ENCODE assay signal across 12 cellular contexts in the genomic region with DNA sequence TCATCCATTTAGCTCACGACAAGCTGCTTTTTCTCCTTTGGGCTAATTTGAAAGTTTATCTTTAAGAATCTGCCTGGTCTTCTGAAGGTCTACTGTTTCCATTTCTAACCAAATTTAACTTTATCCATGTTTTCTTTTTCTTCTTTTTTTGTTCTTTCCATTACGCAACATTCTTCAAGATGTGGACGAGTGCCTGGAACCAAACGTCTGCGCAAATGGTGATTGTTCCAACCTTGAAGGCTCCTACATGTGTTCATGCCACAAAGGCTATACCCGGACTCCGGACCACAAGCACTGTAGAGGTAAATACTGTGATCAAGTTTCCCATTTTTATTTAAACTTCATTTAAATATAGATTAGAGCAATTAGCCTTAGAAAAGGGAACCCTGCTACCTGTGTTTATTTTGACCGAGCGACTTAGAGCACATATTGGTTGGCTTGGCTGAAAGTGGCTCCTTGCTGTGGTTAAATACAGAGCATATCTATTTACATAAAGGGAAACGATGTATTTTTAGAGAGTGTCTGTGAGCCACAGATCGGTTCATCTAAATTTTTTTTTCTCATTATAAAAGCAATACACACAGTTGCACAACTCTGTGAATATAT.
A peak's percentile ranks its signal among the peaks of the same experiment; 100 is the strongest.
DNase-seq lines count a peak whose midpoint lies in the region; ATAC-seq and TF ChIP-seq lines count a peak whose summit lies in the region.
"Had no signal": no experiment of that assay in that cellular context is flagged by ENCODE, and none has a peak within 500 bp of the region (broad histone marks: within the 10 kb centered on the region; RNA-seq: fewer than 3 reads in every experiment).

No MANE protein-coding gene starts in this region.

- WGBS in gastroesophageal sphincter (ENCODE audit: low coverage in 1 of 2), 2 donors: 25 to 50% methylated on average over 9 to 11 of the region's 11 CpGs

- H3K4me3 ChIP-seq in OCI-LY1 (ENCODE audit: low read depth, low read length, poor library complexity, severe bottlenecking) (no peak overlapping the region), gastroesophageal sphincter (peak overlapping the region in 1 of 2 donors; percentile 12), uterus (no peak overlapping the region)

- H3K9ac ChIP-seq in OCI-LY1 (ENCODE audit: low read length): no peak overlapping the region

- no peak for TF ChIP-seq CTCF in OCI-LY1 (IDR thresholded peaks at IDR 0.05; ENCODE audit: low read length)
- TF ChIP-seq CTCF in gastroesophageal sphincter (IDR thresholded peaks at IDR 0.05): no peak
- no peak for TF ChIP-seq CTCF in uterus (IDR thresholded peaks at IDR 0.05)

- TF ChIP-seq POLR2A in gastroesophageal sphincter (IDR thresholded peaks at IDR 0.05): no peak
- TF ChIP-seq POLR2A in uterus (IDR thresholded peaks at IDR 0.05): no peak

- H4K20me1 ChIP-seq in OCI-LY1 (ENCODE audit: insufficient read depth, low read length): no peaks in the 10 kb centered on the region

- H3K4me1 ChIP-seq in OCI-LY1 (ENCODE audit: insufficient read depth, low read length, severe bottlenecking) (peaks cover 31% of the 10 kb centered on the region), gastroesophageal sphincter (peaks cover 16 to 85% (median 32%) of the 10 kb centered on the region in 3 donors), uterus (peaks cover 0 to 7% of the 10 kb centered on the region in 2 donors)

- H3K36me3 ChIP-seq in OCI-LY1 (ENCODE audit: insufficient read depth, low read length): peaks cover 67% of the 10 kb centered on the region
- no peaks in the 10 kb centered on the region for H3K36me3 ChIP-seq in gastroesophageal sphincter
- H3K36me3 ChIP-seq in uterus: no peaks in the 10 kb centered on the region

- no peaks in the 10 kb centered on the region for H3K79me2 ChIP-seq in OCI-LY1 (ENCODE audit: insufficient read depth, low read length)

- no peaks in the 10 kb centered on the region for H3K27me3 ChIP-seq in OCI-LY1 (ENCODE audit: insufficient read depth, low read length)
- no peaks in the 10 kb centered on the region for H3K27me3 ChIP-seq in gastroesophageal sphincter
- no peaks in the 10 kb centered on the region for H3K27me3 ChIP-seq in uterus

- intact Hi-C loops in uterus (cut with DNase I; ENCODE audit: low total_unique reads): no loop called here

- DNase-seq in NCI-H2107 treated with DMSO at 0.1 percent for 48 hours (lab: John Stamatoyannopoulos, UW; ENCODE audit: unreplicated experiment): peak; percentile 76
- DNase-seq in NCI-H2107 (lab: John Stamatoyannopoulos, UW): no peak
- DNase-seq in uterus: no peak
- DNase-seq in T-helper 9 cell: no peak
- DNase-seq in activated T-cell treated with anti-CD3 and anti-CD28 coated beads, Interleukin-2, amount 50 U/mL, for 1 hour: no peak
- no peak for DNase-seq in NK-92 treated with Interleukin-12 subunit alpha and Interleukin-12 subunit beta, amount 100 ng/mL, for 24 hours (lab: John Stamatoyannopoulos, UW)
- DNase-seq: amygdala; endodermal cell; stimulated activated CD4-positive, alpha-beta T cell treated with anti-CD3 and anti-CD28 coated beads, Interleukin-4, amount 100 ng/mL, for 1 hour had no signal

- peak; percentile 45 for TF ChIP-seq EP300 in gastroesophageal sphincter (IDR thresholded peaks at IDR 0.05)

- H3K9me2 ChIP-seq in OCI-LY1 (ENCODE audit: low read depth, low read length): no peaks in the 10 kb centered on the region

- H3K9me3 ChIP-seq in OCI-LY1 (ENCODE audit: low read length) (no peaks in the 10 kb centered on the region), gastroesophageal sphincter (no peaks in the 10 kb centered on the region), uterus (no peaks in the 10 kb centered on the region)

- ATAC-seq in gastroesophageal sphincter: peak; percentile 59
- ATAC-seq: HCT116 had no signal

- H3K27ac ChIP-seq in OCI-LY1 (ENCODE audit: low read depth, low read length, poor library complexity, severe bottlenecking) (peak overlapping the region; percentile 31), gastroesophageal sphincter (peak overlapping the region; percentile 77 to 98 (median 87)), uterus (peak overlapping the region; percentile 31 to 74)

- H3K4me2 ChIP-seq in OCI-LY1 (ENCODE audit: low read length): peak overlapping the region; percentile 6

- H3F3A ChIP-seq in OCI-LY1 (ENCODE audit: insufficient read depth, low read length): no peaks in the 10 kb centered on the region

- no peak overlapping the region for H2AFZ ChIP-seq in OCI-LY1 (ENCODE audit: low read length)

Comparison
In these comparisons a context has a peak if more than half of its experiments do, and no peak if none do; other contexts are left out.
1. H3K27ac ChIP-seq: peak in every context shown above with its lines; median percentile 87 in gastroesophageal sphincter; 52 in uterus; 31 in OCI-LY1.